1 cellular context compared by ENCODE assay signal in genomic region chr5:156641690-156642089, GRCh38.
TF ChIP-seq lines count a peak whose summit lies in the region.

No MANE protein-coding gene starts in this region.

TF ChIP-seq in IMR-90, 13 proteins besides CTCF, POLR2A, EP300 and RAD21:
- TF ChIP-seq MAFK (IDR thresholded peaks at IDR 0.05; ENCODE audit: low read depth, low read length) (no peak), MXI1 (IDR thresholded peaks at IDR 0.05; ENCODE audit: borderline replicate concordance, low read depth, low read length) (no peak)
